Comparison of ENCODE assay signal across 8 cellular contexts in the genomic region with DNA sequence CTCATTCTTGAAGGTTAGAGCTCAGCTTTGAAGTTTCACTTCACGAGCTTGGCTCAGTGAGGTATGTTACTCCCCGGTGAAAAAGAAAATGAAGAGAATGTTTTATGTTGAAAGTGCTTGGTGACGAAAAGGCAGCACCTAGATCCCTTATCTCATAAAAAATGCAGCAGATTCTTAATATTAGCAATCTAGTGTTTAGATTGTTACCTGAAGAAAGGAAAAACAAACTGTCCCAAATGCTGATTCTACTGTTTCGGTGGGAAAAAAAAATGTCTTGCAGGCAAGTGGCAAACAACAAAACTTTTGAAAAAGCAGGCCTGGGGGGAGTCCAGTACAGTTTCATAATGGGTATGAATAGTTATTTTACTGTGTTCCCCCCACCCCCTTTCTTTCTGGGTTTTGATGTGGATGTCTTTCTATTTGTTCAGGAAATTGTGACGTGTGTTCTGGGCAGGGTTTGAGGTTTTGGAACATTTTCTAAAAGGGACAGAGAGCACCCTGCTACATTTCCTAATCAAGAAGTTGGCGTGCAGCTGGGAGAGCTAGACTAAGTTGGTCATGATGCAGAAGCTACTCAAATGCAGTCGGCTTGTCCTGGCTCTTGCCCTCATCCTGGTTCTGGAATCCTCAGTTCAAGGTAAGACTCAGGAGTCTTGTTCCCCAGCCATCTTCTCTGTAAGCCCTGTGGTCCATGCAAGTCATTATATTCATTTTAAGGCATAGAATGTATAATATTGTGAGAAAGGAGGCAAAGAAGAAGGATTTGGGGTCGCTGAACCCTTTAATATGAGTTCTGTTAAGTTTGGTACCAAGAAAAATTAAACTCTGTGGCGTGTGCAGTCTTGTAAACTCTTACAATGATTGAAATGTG. TPM values are rescaled to one million over a fixed set of nuclear protein-coding genes. Genes with fewer than 3 reads are reported as not detected.
DNase-seq lines count a peak whose midpoint lies in the region; ATAC-seq and TF ChIP-seq lines count a peak whose summit lies in the region.

A gene with protein sequence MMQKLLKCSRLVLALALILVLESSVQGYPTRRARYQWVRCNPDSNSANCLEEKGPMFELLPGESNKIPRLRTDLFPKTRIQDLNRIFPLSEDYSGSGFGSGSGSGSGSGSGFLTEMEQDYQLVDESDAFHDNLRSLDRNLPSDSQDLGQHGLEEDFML (plus strand): TSS at position 504 of the 871 bp plus-strand sequence. CDS start 55 bp downstream, at position 559.

- H3K27me3 ChIP-seq in colonic mucosa (no peaks in the 10 kb centered on the region), mononuclear cell (ENCODE audit: insufficient read depth, low read length) (no peaks in the 10 kb centered on the region)

- H3K27me3 Mint-ChIP-seq in stimulated activated naive B cell treated with anti-CD40 and anti-IgM and Interleukin-4, amounts not matched to agents 10 μg/mL and 1 μg/mL and 100 μg/mL, for 72 hours, result no peaks in the 10 kb centered on the region

- H3K4me3 ChIP-seq in AG04449 (ENCODE audit: low read depth, low read length) (peak within 1 kb of the TSS; percentile 52), colonic mucosa (peak within 1 kb of the TSS; percentile 34), mononuclear cell (ENCODE audit: low read length) (peak within 1 kb of the TSS; percentile 95)

- H3K9me3 ChIP-seq in colonic mucosa (no peaks in the 10 kb centered on the region), mononuclear cell (ENCODE audit: low read depth, low read length) (no peaks in the 10 kb centered on the region)

- peak within 1 kb of the TSS; percentile 99 for H3K27ac Mint-ChIP-seq in stimulated activated naive B cell treated with anti-CD40 and anti-IgM and Interleukin-4, amounts not matched to agents 10 μg/mL and 1 μg/mL and 100 μg/mL, for 72 hours

- H3K4me1 ChIP-seq in colonic mucosa (no peaks in the 10 kb centered on the region), mononuclear cell (ENCODE audit: insufficient read depth, low read length) (peaks cover 60% of the 10 kb centered on the region)

- peaks cover 19 to 39% of the 10 kb centered on the region in 2 donors for H3K36me3 Mint-ChIP-seq in stimulated activated naive B cell treated with anti-CD40 and anti-IgM and Interleukin-4, amounts not matched to agents 10 μg/mL and 1 μg/mL and 100 μg/mL, for 72 hours

- intact Hi-C loops in colonic mucosa (cut with DNase I), result no loop called here

- H3K9ac ChIP-seq in colonic mucosa (ENCODE audit: low read depth in 2 of 2, low read length in 2 of 2), result peak within 1 kb of the TSS; percentile 52 to 79

- DNase-seq in AG04449 (ENCODE audit: low read depth, low spot score) (peak; percentile 63), HS-5 (ENCODE audit: low read depth) (peak; percentile 43), colonic mucosa (peak; percentile 67), NCI-H2107 treated with DMSO at 0.1 percent for 48 hours (lab: John Stamatoyannopoulos, UW; ENCODE audit: unreplicated experiment) (no peak)
- DNase-seq in activated CD4-positive, alpha-beta T cell treated with anti-CD3 and anti-CD28 coated beads for 48 hours, result peak; percentile 82
- peak; percentile 80 for DNase-seq in stimulated activated naive B cell treated with anti-CD40 and anti-IgM and Interleukin-4, amounts not matched to agents 10 μg/mL and 1 μg/mL and 100 μg/mL, for 72 hours

- H3K9me3 Mint-ChIP-seq in stimulated activated naive B cell treated with anti-CD40 and anti-IgM and Interleukin-4, amounts not matched to agents 10 μg/mL and 1 μg/mL and 100 μg/mL, for 72 hours, result no peaks in the 10 kb centered on the region

- H3K36me3 ChIP-seq in colonic mucosa, result no peaks in the 10 kb centered on the region

- H3K4me1 Mint-ChIP-seq in stimulated activated naive B cell treated with anti-CD40 and anti-IgM and Interleukin-4, amounts not matched to agents 10 μg/mL and 1 μg/mL and 100 μg/mL, for 72 hours, result peaks cover 35 to 67% of the 10 kb centered on the region in 2 donors

- H3K4me3 Mint-ChIP-seq in stimulated activated naive B cell treated with anti-CD40 and anti-IgM and Interleukin-4, amounts not matched to agents 10 μg/mL and 1 μg/mL and 100 μg/mL, for 72 hours, result peak within 1 kb of the TSS; percentile 81 to 87

- no peak for TF ChIP-seq CTCF in AG04449 (IDR thresholded peaks at IDR 0.05; ENCODE audit: insufficient read depth, low read length, missing control alignments)
- no peak for TF ChIP-seq CTCF in colonic mucosa (IDR thresholded peaks at IDR 0.05)

- CTCF ChIA-PET in AG04449 (lab: Yijun Ruan, JAX), result interaction anchor here (0.6 to 16.7 kb wide), 2 partner anchors 79 to 118 kb away, joined by 3 to 416 read pairs; no protein-coding TSS in a partner anchor

- H3K27ac ChIP-seq in colonic mucosa, result peak within 1 kb of the TSS; percentile 81

- peak; percentile 52 for ATAC-seq in GM19397 (IDR thresholded peaks at IDR 0.05; ENCODE audit: unreplicated experiment)
- peak; percentile 77 to 81 for ATAC-seq in stimulated activated naive B cell treated with anti-CD40 and anti-IgM and Interleukin-4, amounts not matched to agents 10 μg/mL and 1 μg/mL and 100 μg/mL, for 72 hours (replicated peaks)

- POLR2A ChIA-PET in AG04449 (lab: Yijun Ruan, JAX), result no interaction called here

RNA-seq across cellular contexts. Expression of the gene that starts here (rescaled TPM):
- total RNA-seq in colonic mucosa (10 to 100 TPM; 14.3 to 57.8 TPM), mononuclear cell (1,782 TPM)

Comparison
In these comparisons a context has a peak if more than half of its experiments do, and no peak if none do; other contexts are left out.
1. RNA of the gene that starts here (total RNA-seq): 1,782 TPM in mononuclear cell (single experiment); 14.3 to 57.8 TPM in colonic mucosa; every median in the first group is over 10 times any median in the second.
2. H3K4me3 ChIP-seq: peak in every context shown above with its lines; median percentile 95 in mononuclear cell; 52 in AG04449; 34 in colonic mucosa.